11 cellular contexts compared by ENCODE assay signal in genomic region chr4:87555751-87556619, GRCh38. TPM values are rescaled to one million over a fixed set of nuclear protein-coding genes. Genes with fewer than 3 reads are reported as not detected.
A peak's percentile ranks its signal among the peaks of the same experiment; 100 is the strongest.
DNase-seq lines count a peak whose midpoint lies in the region; ATAC-seq, FAIRE-seq and TF ChIP-seq lines count a peak whose summit lies in the region.
"Had no signal": no experiment of that assay in that cellular context is flagged by ENCODE, and none has a peak within 500 bp of the region (broad histone marks: within the 10 kb centered on the region; RNA-seq: fewer than 3 reads in every experiment).

No MANE protein-coding gene starts in this region.

- H3K4me2 ChIP-seq in A549 (peak overlapping the region; percentile 57; the same call in 2 of the 3 replicates), neuronal stem cell (ENCODE audit: insufficient read depth, low read length, poor library complexity, severe bottlenecking) (no peak overlapping the region)

- H2BK12ac ChIP-seq in neuronal stem cell (ENCODE audit: low read length): no peak overlapping the region

- peak; percentile 14 to 76 for DNase-seq in A549 (ENCODE audit: low read depth in 1 of 2, low spot score in 1 of 2)
- DNase-seq in H4 (ENCODE audit: low spot score): peak; percentile 84
- DNase-seq in adrenal gland: peak; percentile 41 to 77 (median 63)
- DNase-seq in inferior parietal cortex (ENCODE audit: extremely low spot score): peak; percentile 69
- DNase-seq in DMS 273 (lab: John Stamatoyannopoulos, UW; ENCODE audit: unreplicated experiment): no peak
- no peak for DNase-seq in neuronal stem cell (ENCODE audit: low spot score)
- DNase-seq: cortex of kidney; NCI-H69; stimulated activated CD4-positive, alpha-beta T cell treated with anti-CD3 and anti-CD28 coated beads, Interleukin-4, amount 100 ng/mL, for 24 hours had no signal

- H2BK5ac ChIP-seq in neuronal stem cell (ENCODE audit: low read length): no peak overlapping the region

- H3K18ac ChIP-seq in neuronal stem cell (ENCODE audit: low read length): no peak overlapping the region

- no peak overlapping the region for H3K9ac ChIP-seq in neuronal stem cell (ENCODE audit: low read depth, low read length, poor library complexity)

- no peak overlapping the region for H2BK15ac ChIP-seq in neuronal stem cell (ENCODE audit: low read length)

- no peak for FAIRE-seq in A549 (lab: Jason Lieb, UNC)

- WGBS in A549 (ENCODE audit: missing lambda C conversion rate): 67% methylated on average over 5 of the region's 5 CpGs
- WGBS in adrenal gland, 4 donors: 79 to 83% (median 81%) methylated on average over 5 of the region's 5 CpGs
- no CpG with 5 or more reads among the region's 5 CpGs for WGBS in neuronal stem cell (ENCODE audit: extremely low coverage in 2 of 2, insufficient read length in 2 of 2, insufficient replicate concordance in 1 of 2), 2 donors

- H2BK120ac ChIP-seq in neuronal stem cell (ENCODE audit: low read depth, low read length): no peak overlapping the region

- CTCF ChIA-PET in A549 (lab: Yijun Ruan, JAX): interaction anchor here (1.0 to 1.8 kb wide), 3 partner anchors 12 to 293 kb away, joined by 3 to 6 read pairs (median 4); no protein-coding TSS in a partner anchor

- H4K8ac ChIP-seq in neuronal stem cell (ENCODE audit: low read depth, low read length): no peak overlapping the region

- no peak overlapping the region for H4K91ac ChIP-seq in neuronal stem cell (ENCODE audit: low read depth, low read length, poor library complexity)

- no peak for TF ChIP-seq EP300 in A549 (IDR thresholded peaks at IDR 0.05)

- H3K14ac ChIP-seq in neuronal stem cell (ENCODE audit: low read length): no peak overlapping the region

- no peak for TF ChIP-seq CTCF in A549 (IDR thresholded peaks at IDR 0.05)
- no peak for TF ChIP-seq CTCF in adrenal gland (IDR thresholded peaks at IDR 0.05)

- intact Hi-C loops in adrenal gland (cut with DNase I): no loop called here

- TF ChIP-seq RAD21 in A549 (conservative IDR thresholded peaks at IDR 0.05 in 1 of 2, IDR thresholded peaks at IDR 0.05 in 1 of 2): no peak

- H3K27me3 ChIP-seq in adrenal gland: no peaks in the 10 kb centered on the region
- H3K27me3 ChIP-seq in neuronal stem cell (ENCODE audit: control insufficient read depth in 3 of 3, insufficient read depth in 3 of 3, low read depth in 1 of 3, low read length in 3 of 3): no peaks in the 10 kb centered on the region

- no peaks in the 10 kb centered on the region for H3K9me3 ChIP-seq in A549
- H3K9me3 ChIP-seq in adrenal gland (replicated peaks in 1 of 3): no peaks in the 10 kb centered on the region
- no peaks in the 10 kb centered on the region for H3K9me3 ChIP-seq in neuronal stem cell (replicated peaks in 1 of 2; ENCODE audit: control insufficient read depth in 2 of 2, insufficient read depth in 1 of 2, low read depth in 1 of 2, low read length in 2 of 2)

- TF ChIP-seq POLR2A in A549 (IDR thresholded peaks at IDR 0.05; ENCODE audit: low read length) (no peak), adrenal gland (IDR thresholded peaks at IDR 0.05) (no peak)

- H3K36me3 ChIP-seq in adrenal gland (replicated peaks in 1 of 2) (no peaks in the 10 kb centered on the region), neuronal stem cell (replicated peaks in 1 of 2; ENCODE audit: control insufficient read depth in 2 of 2, insufficient read depth in 2 of 2, low read length in 2 of 2) (no peaks in the 10 kb centered on the region)

- no peaks in the 10 kb centered on the region for H3K79me1 ChIP-seq in neuronal stem cell (ENCODE audit: low read depth, low read length)

- no peak overlapping the region for H2AFZ ChIP-seq in neuronal stem cell (ENCODE audit: low read length)

- H3K4me1 ChIP-seq in A549: peaks cover 25% of the 10 kb centered on the region
- H3K4me1 ChIP-seq in adrenal gland (replicated peaks in 1 of 2): no peaks in the 10 kb centered on the region
- peaks cover 4 to 5% of the 10 kb centered on the region in 2 donors for H3K4me1 ChIP-seq in neuronal stem cell (ENCODE audit: control insufficient read depth in 2 of 2, insufficient read depth in 1 of 2, low read depth in 1 of 2, low read length in 2 of 2)

- no peak overlapping the region for H3K23ac ChIP-seq in neuronal stem cell (ENCODE audit: low read depth, low read length, poor library complexity)

- H3K27ac ChIP-seq in A549: peak overlapping the region; percentile 67 to 69
- peak overlapping the region in 2 of 5 donors; percentile 51 to 54 for H3K27ac ChIP-seq in adrenal gland
- H3K27ac ChIP-seq in neuronal stem cell (replicated peaks; ENCODE audit: low read length): no peak overlapping the region

- H3K4ac ChIP-seq in neuronal stem cell (ENCODE audit: low read length): no peak overlapping the region

- H3K4me3 ChIP-seq in A549 (no peak overlapping the region), adrenal gland (no peak overlapping the region), neuronal stem cell (ENCODE audit: low read length in 2 of 2) (no peak overlapping the region)

- ATAC-seq in A549: peak; percentile 91 to 97
- no peak for ATAC-seq in GM18520 (IDR thresholded peaks at IDR 0.05; ENCODE audit: unreplicated experiment)
- no peak for ATAC-seq in HG02642 (IDR thresholded peaks at IDR 0.05; ENCODE audit: poor library complexity, unreplicated experiment)

- POLR2A ChIA-PET in A549 (lab: Yijun Ruan, JAX): no interaction called here

- no peak overlapping the region for H2AK5ac ChIP-seq in neuronal stem cell (ENCODE audit: low read depth, low read length)

TF ChIP-seq in A549, 52 proteins besides CTCF, POLR2A, EP300 and RAD21:
- TF ChIP-seq NR3C1 (IDR thresholded peaks at IDR 0.05) (no peak), BHLHE40 (IDR thresholded peaks at IDR 0.05; ENCODE audit: low read depth, low read length) (no peak), MAFK (IDR thresholded peaks at IDR 0.05; ENCODE audit: partially characterized antibody) (peak; percentile 74), ELK1 (IDR thresholded peaks at IDR 0.05; ENCODE audit: low read depth, low read length) (no peak), RNF2 (IDR thresholded peaks at IDR 0.05; ENCODE audit: borderline replicate concordance, low read depth) (no peak), NFE2L2 (conservative IDR thresholded peaks at IDR 0.05; ENCODE audit: low read length) (0 out of 2 replicates have a peak, but pooled peaks have one; percentile 19), RARB (CRISPR knock-in tag; IDR thresholded peaks at IDR 0.05) (no peak), FOSL2 (IDR thresholded peaks at IDR 0.05) (no peak), FOSL2 (CRISPR knock-in tag; IDR thresholded peaks at IDR 0.05) (peak; percentile 57)
TF ChIP-seq in A549: peak in this region for 3.

RNA-seq across cellular contexts. Expression of gene SPARCL1, which starts 26.8 kb away (rescaled TPM):
- polyA plus RNA-seq in A549 (2011; rRNA removed) (not detected in 2 replicates), A549 (2017; fragmentation: RNase III; extraction: RNeasy Plus Mini Kit Qiagen cat#74134 plus additional on column Dnase treatment) (not detected in 3 replicates), adrenal gland (100 to 1,000 TPM in 1 of 3 donors, 10 to 100 TPM in 2; 57.6 to 143 (median 87.3) TPM)
- not detected in 2 replicates for polyA plus RNA-seq in A549 (2012; cell fraction: cytosol; rRNA removed)
- not detected in 2 replicates for polyA plus RNA-seq in A549 (2012; cell fraction: nucleus; rRNA removed)
- not detected in 2 replicates for polyA minus RNA-seq in A549 (2011; rRNA and poly(A)+ RNA removed)
- total RNA-seq in H4 (2014; rRNA removed; shearing (Covaris generic)): 0.12 TPM in 1 of 2 replicates, not detected in the other
- 100 to 1,000 TPM in 6 of 8 donors, 10 to 100 TPM in 2; 49.7 to 201 (median 152) TPM for total RNA-seq in adrenal gland
- 0.01 TPM for polyA plus RNA-seq in neuronal stem cell (2013, experiment 1 of 2)
- polyA plus RNA-seq in neuronal stem cell (2013, experiment 2 of 2): 0.08 TPM

RNA-seq across cellular contexts. Expression of gene DSPP, which starts 52.3 kb away (rescaled TPM):
- polyA plus RNA-seq in A549 (2011; rRNA removed) (not detected in 2 replicates), A549 (2017; fragmentation: RNase III; extraction: RNeasy Plus Mini Kit Qiagen cat#74134 plus additional on column Dnase treatment) (not detected in 3 replicates), adrenal gland (not detected)
- polyA plus RNA-seq in A549 (2012; cell fraction: cytosol; rRNA removed): not detected in 2 replicates
- not detected in 2 replicates for polyA plus RNA-seq in A549 (2012; cell fraction: nucleus; rRNA removed)
- polyA minus RNA-seq in A549 (2011; rRNA and poly(A)+ RNA removed): not detected in 2 replicates
- total RNA-seq in H4 (2014; rRNA removed; shearing (Covaris generic)): not detected in 2 replicates
- total RNA-seq in adrenal gland: not detected
- polyA plus RNA-seq in neuronal stem cell (2013, experiment 1 of 2): not detected
- polyA plus RNA-seq in neuronal stem cell (2013, experiment 2 of 2): not detected

Comparison
In these comparisons a context has a peak if more than half of its experiments do, and no peak if none do; other contexts are left out.
1. ATAC-seq: peak in A549 (2 of 2); none in GM18520 (single experiment) and HG02642 (single experiment).
2. DNase-seq: peak in A549 (2 of 2), H4 (single experiment), adrenal gland (7 of 7) and inferior parietal cortex (single experiment); none in DMS 273 (single experiment) and neuronal stem cell (single experiment).
3. RNA of gene SPARCL1, which starts 26.8 kb away (total RNA-seq): 49.7 to 201 TPM in adrenal gland; 0.12 TPM in H4; every median in the first group is over 10 times any median in the second.